1 cellular context compared by ENCODE assay signal in genomic region chr21:44953628-44954021, GRCh38.
TF ChIP-seq lines count a peak whose summit lies in the region.

No MANE protein-coding gene starts in this region.

TF ChIP-seq in HEK293, 187 proteins besides CTCF, POLR2A, EP300 and RAD21:
- TF ChIP-seq ZBTB44 (tag by site-specific recombination; IDR thresholded peaks at IDR 0.05) (no peak), ZNF311 (tag by site-specific recombination; IDR thresholded peaks at IDR 0.05; ENCODE audit: borderline replicate concordance) (no peak), ZIC2 (tag by site-specific recombination; IDR thresholded peaks at IDR 0.05) (peak; percentile 53), ZNF664 (tag by site-specific recombination; IDR thresholded peaks at IDR 0.05) (no peak), ZNF423 (tag by site-specific recombination; IDR thresholded peaks at IDR 0.05) (0 out of 2 replicates have a peak, but pooled peaks have one; percentile 20), ZNF488 (tag by site-specific recombination; IDR thresholded peaks at IDR 0.05) (no peak)
